In the genomic region with DNA sequence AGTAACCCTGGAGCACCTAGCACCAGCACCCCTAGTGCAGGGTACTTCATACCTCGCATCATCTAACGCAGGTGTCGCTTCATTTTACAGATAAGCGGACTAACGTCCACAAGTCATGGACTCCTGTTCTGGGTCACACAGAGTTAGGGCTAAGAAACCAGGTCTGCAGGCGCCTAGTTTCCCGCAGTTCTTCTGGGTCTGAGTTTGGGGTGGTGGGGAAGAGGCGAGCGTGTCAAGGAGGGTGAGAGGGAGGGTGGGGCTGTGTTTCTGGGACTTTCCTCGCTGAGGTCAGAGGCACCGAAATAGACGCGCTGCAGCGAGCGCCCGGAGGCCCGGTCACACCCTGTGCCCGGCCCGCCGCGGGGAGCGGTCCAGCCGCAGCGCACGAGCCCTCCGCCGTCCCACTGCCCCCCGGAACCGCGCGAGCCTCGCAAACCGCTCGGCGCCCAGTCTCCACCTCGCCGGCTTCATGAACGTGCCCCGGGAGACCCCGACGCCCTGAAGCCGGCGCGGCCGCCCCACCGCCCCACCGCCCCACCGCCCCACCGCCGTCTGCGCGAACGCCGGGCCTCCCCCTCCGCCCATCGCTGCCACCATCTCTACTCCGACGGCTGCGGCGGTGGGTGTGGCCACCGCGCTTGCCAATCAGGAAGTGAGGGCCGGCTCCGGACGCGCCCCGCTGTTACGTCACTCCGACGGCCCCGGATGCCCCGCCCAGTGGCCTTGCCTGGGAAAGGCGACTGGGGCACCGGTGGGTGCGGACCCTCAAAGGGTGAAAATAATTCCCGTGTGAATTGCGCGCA, we compare ENCODE assay signal across 8 cellular contexts. TPM values are rescaled to one million over a fixed set of nuclear protein-coding genes. Genes with fewer than 3 reads are reported as not detected.
A peak's percentile ranks its signal among the peaks of the same experiment; 100 is the strongest.
DNase-seq lines count a peak whose midpoint lies in the region; ATAC-seq and TF ChIP-seq lines count a peak whose summit lies in the region.

No MANE protein-coding gene starts in this region.

- H3K9me3 Mint-ChIP-seq in CD4-positive, CD25-positive, alpha-beta regulatory T cell = peaks cover 0 to 2% (median 0%) of the 10 kb centered on the region in 7 donors
- H3K9me3 Mint-ChIP-seq in endothelial cell (ENCODE audit: unreplicated experiment) = no peaks in the 10 kb centered on the region
- H3K9me3 Mint-ChIP-seq in mesothelial cell of epicardium = no peaks in the 10 kb centered on the region

- H3K9me3 ChIP-seq in CD4-positive, CD25-positive, alpha-beta regulatory T cell (ENCODE audit: control insufficient read depth in 2 of 2, low read length in 2 of 2) = no peaks in the 10 kb centered on the region

- no peaks in the 10 kb centered on the region for H3K27me3 ChIP-seq in CD4-positive, CD25-positive, alpha-beta regulatory T cell (ENCODE audit: control insufficient read depth, insufficient read depth, low read length)

- peaks cover 16 to 55% (median 42%) of the 10 kb centered on the region in 4 donors for H3K4me1 Mint-ChIP-seq in CD4-positive, CD25-positive, alpha-beta regulatory T cell
- H3K4me1 Mint-ChIP-seq in endothelial cell (ENCODE audit: unreplicated experiment) (peaks cover 37% of the 10 kb centered on the region), mesothelial cell of epicardium (peaks cover 34% of the 10 kb centered on the region)

- H3K36me3 ChIP-seq in CD4-positive, CD25-positive, alpha-beta regulatory T cell (ENCODE audit: control insufficient read depth, insufficient read depth, low read length) = no peaks in the 10 kb centered on the region

- TF ChIP-seq CTCF in endothelial cell (IDR thresholded peaks at IDR 0.05; ENCODE audit: unreplicated experiment) (no peak), mesothelial cell of epicardium (IDR thresholded peaks at IDR 0.05; ENCODE audit: unreplicated experiment) (no peak)

- peak overlapping the region; percentile 92 for H3K27ac ChIP-seq in CD4-positive, CD25-positive, alpha-beta regulatory T cell (ENCODE audit: insufficient read depth, low read length, poor library complexity, severe bottlenecking)

- peak overlapping the region; percentile 67 for H3K4me3 ChIP-seq in CD4-positive, CD25-positive, alpha-beta regulatory T cell (ENCODE audit: low read depth, low read length)

- peak overlapping the region; percentile 95 to 99 (median 98) for H3K27ac Mint-ChIP-seq in CD4-positive, CD25-positive, alpha-beta regulatory T cell
- H3K27ac Mint-ChIP-seq in endothelial cell (ENCODE audit: unreplicated experiment) (no peak overlapping the region), mesothelial cell of epicardium (peak overlapping the region; percentile 83)

- ATAC-seq in CD4-positive, CD25-positive, alpha-beta regulatory T cell (ENCODE audit: low read depth in 2 of 2) = peak; percentile 63 to 68
- ATAC-seq in GM19372 (IDR thresholded peaks at IDR 0.05; ENCODE audit: low read depth, unreplicated experiment) = peak; percentile 71
- peak; percentile 62 for ATAC-seq in HG03520 (IDR thresholded peaks at IDR 0.05; ENCODE audit: unreplicated experiment)

- peak; percentile 81 to 92 (median 87) for DNase-seq in CD4-positive, CD25-positive, alpha-beta regulatory T cell
- DNase-seq in NK-92 treated with Interleukin-12 subunit alpha and Interleukin-12 subunit beta, amount 100 ng/mL, for 24 hours (lab: John Stamatoyannopoulos, UW) = peak; percentile 94
- peak; percentile 83 for DNase-seq in activated CD8-positive, alpha-beta memory T cell treated with anti-CD3 and anti-CD28 coated beads, Interleukin-2, amount 50 U/mL, for 4 hours
- DNase-seq in endothelial cell (ENCODE audit: low spot score) (peak; percentile 78), mesothelial cell of epicardium (ENCODE audit: low spot score in 2 of 2, unreplicated experiment in 2 of 2) (peak; percentile 71 to 87)
- DNase-seq in stimulated activated CD8-positive, alpha-beta memory T cell treated with anti-CD3 and anti-CD28 coated beads, Interleukin-15, amount 100 ng/mL, for 4 hours (ENCODE audit: low read depth in 2 of 2) = peak; percentile 72 to 73

- no peaks in the 10 kb centered on the region for H3K27me3 Mint-ChIP-seq in CD4-positive, CD25-positive, alpha-beta regulatory T cell
- H3K27me3 Mint-ChIP-seq in endothelial cell (ENCODE audit: unreplicated experiment) (peaks cover 24% of the 10 kb centered on the region), mesothelial cell of epicardium (ENCODE audit: low read depth) (no peaks in the 10 kb centered on the region)

- no peaks in the 10 kb centered on the region for H3K36me3 Mint-ChIP-seq in CD4-positive, CD25-positive, alpha-beta regulatory T cell
- no peaks in the 10 kb centered on the region for H3K36me3 Mint-ChIP-seq in endothelial cell (ENCODE audit: low read depth, unreplicated experiment)
- no peaks in the 10 kb centered on the region for H3K36me3 Mint-ChIP-seq in mesothelial cell of epicardium

- peak overlapping the region; percentile 72 to 97 (median 91) for H3K4me3 Mint-ChIP-seq in CD4-positive, CD25-positive, alpha-beta regulatory T cell
- H3K4me3 Mint-ChIP-seq in endothelial cell (ENCODE audit: unreplicated experiment) (peak overlapping the region; percentile 86), mesothelial cell of epicardium (peak overlapping the region; percentile 73)

- peaks cover 45% of the 10 kb centered on the region for H3K4me1 ChIP-seq in CD4-positive, CD25-positive, alpha-beta regulatory T cell (ENCODE audit: control insufficient read depth, insufficient read depth, low read length, poor library complexity, severe bottlenecking)

RNA-seq across cellular contexts. Expression of gene IFI6, which starts 12.3 kb away (rescaled TPM):
- total RNA-seq in CD4-positive, CD25-positive, alpha-beta regulatory T cell = 49.7 TPM
- polyA plus RNA-seq in CD4-positive, CD25-positive, alpha-beta regulatory T cell = 100 to 1,000 TPM; 152 to 199 (median 181) TPM
- total RNA-seq in endothelial cell (ENCODE audit: unreplicated experiment) (9.7 TPM), mesothelial cell of epicardium (419 to 500 TPM (median 425 TPM) in 3 replicates)

RNA-seq across cellular contexts. Expression of gene FGR, which starts 24.7 kb away (rescaled TPM):
- total RNA-seq in CD4-positive, CD25-positive, alpha-beta regulatory T cell = 0.15 TPM
- polyA plus RNA-seq in CD4-positive, CD25-positive, alpha-beta regulatory T cell = under 1 TPM; 0.20 to 0.87 (median 0.33) TPM
- 0.46 TPM for total RNA-seq in endothelial cell (ENCODE audit: unreplicated experiment)
- 0.11 to 0.53 TPM (median 0.20 TPM) in 3 replicates for total RNA-seq in mesothelial cell of epicardium

RNA-seq across cellular contexts. Expression of gene AHDC1, which starts 55.8 kb away (rescaled TPM):
- 26.2 TPM for total RNA-seq in CD4-positive, CD25-positive, alpha-beta regulatory T cell
- polyA plus RNA-seq in CD4-positive, CD25-positive, alpha-beta regulatory T cell = 1 to 10 TPM in 1 of 4 donors, under 1 TPM in 3; 0.07 to 1.4 (median 0.50) TPM
- 48.0 TPM for total RNA-seq in endothelial cell (ENCODE audit: unreplicated experiment)
- 71.4 to 73.5 TPM (median 72.1 TPM) in 3 replicates for total RNA-seq in mesothelial cell of epicardium

Comparison
In these comparisons a context has a peak if more than half of its experiments do, and no peak if none do; other contexts are left out.
1. Peak in every context shown above with its lines: DNase-seq, ATAC-seq, H3K4me3 ChIP-seq and H3K27ac ChIP-seq.